Comparison of ENCODE assay signal across 1 cellular context in genomic region chr1:158732524-158732923, GRCh38.
A peak's percentile ranks its signal among the peaks of the same experiment; 100 is the strongest.
TF ChIP-seq lines count a peak whose summit lies in the region.

No MANE protein-coding gene starts in this region.

TF ChIP-seq in K562, 482 proteins besides CTCF, POLR2A, EP300 and RAD21 (continued from another document and continues in another):
- TF ChIP-seq, protein P1, sequence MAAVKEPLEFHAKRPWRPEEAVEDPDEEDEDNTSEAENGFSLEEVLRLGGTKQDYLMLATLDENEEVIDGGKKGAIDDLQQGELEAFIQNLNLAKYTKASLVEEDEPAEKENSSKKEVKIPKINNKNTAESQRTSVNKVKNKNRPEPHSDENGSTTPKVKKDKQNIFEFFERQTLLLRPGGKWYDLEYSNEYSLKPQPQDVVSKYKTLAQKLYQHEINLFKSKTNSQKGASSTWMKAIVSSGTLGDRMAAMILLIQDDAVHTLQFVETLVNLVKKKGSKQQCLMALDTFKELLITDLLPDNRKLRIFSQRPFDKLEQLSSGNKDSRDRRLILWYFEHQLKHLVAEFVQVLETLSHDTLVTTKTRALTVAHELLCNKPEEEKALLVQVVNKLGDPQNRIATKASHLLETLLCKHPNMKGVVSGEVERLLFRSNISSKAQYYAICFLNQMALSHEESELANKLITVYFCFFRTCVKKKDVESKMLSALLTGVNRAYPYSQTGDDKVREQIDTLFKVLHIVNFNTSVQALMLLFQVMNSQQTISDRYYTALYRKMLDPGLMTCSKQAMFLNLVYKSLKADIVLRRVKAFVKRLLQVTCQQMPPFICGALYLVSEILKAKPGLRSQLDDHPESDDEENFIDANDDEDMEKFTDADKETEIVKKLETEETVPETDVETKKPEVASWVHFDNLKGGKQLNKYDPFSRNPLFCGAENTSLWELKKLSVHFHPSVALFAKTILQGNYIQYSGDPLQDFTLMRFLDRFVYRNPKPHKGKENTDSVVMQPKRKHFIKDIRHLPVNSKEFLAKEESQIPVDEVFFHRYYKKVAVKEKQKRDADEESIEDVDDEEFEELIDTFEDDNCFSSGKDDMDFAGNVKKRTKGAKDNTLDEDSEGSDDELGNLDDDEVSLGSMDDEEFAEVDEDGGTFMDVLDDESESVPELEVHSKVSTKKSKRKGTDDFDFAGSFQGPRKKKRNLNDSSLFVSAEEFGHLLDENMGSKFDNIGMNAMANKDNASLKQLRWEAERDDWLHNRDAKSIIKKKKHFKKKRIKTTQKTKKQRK (IDR thresholded peaks at IDR 0.05; ENCODE audit: borderline replicate concordance, low read depth, low read length): no peak
- no peak for TF ChIP-seq ZNF551 (CRISPR knock-in tag; IDR thresholded peaks at IDR 0.05)
- TF ChIP-seq, protein P2, sequence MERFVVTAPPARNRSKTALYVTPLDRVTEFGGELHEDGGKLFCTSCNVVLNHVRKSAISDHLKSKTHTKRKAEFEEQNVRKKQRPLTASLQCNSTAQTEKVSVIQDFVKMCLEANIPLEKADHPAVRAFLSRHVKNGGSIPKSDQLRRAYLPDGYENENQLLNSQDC (CRISPR knock-in tag; IDR thresholded peaks at IDR 0.05): no peak
- no peak for TF ChIP-seq ZFP30 (CRISPR knock-in tag; IDR thresholded peaks at IDR 0.05; ENCODE audit: borderline replicate concordance)
- TF ChIP-seq SMARCC2 (IDR thresholded peaks at IDR 0.05; ENCODE audit: low read depth): peak; percentile 62; the same call in 1 of the 2 replicates
- TF ChIP-seq, protein P3, sequence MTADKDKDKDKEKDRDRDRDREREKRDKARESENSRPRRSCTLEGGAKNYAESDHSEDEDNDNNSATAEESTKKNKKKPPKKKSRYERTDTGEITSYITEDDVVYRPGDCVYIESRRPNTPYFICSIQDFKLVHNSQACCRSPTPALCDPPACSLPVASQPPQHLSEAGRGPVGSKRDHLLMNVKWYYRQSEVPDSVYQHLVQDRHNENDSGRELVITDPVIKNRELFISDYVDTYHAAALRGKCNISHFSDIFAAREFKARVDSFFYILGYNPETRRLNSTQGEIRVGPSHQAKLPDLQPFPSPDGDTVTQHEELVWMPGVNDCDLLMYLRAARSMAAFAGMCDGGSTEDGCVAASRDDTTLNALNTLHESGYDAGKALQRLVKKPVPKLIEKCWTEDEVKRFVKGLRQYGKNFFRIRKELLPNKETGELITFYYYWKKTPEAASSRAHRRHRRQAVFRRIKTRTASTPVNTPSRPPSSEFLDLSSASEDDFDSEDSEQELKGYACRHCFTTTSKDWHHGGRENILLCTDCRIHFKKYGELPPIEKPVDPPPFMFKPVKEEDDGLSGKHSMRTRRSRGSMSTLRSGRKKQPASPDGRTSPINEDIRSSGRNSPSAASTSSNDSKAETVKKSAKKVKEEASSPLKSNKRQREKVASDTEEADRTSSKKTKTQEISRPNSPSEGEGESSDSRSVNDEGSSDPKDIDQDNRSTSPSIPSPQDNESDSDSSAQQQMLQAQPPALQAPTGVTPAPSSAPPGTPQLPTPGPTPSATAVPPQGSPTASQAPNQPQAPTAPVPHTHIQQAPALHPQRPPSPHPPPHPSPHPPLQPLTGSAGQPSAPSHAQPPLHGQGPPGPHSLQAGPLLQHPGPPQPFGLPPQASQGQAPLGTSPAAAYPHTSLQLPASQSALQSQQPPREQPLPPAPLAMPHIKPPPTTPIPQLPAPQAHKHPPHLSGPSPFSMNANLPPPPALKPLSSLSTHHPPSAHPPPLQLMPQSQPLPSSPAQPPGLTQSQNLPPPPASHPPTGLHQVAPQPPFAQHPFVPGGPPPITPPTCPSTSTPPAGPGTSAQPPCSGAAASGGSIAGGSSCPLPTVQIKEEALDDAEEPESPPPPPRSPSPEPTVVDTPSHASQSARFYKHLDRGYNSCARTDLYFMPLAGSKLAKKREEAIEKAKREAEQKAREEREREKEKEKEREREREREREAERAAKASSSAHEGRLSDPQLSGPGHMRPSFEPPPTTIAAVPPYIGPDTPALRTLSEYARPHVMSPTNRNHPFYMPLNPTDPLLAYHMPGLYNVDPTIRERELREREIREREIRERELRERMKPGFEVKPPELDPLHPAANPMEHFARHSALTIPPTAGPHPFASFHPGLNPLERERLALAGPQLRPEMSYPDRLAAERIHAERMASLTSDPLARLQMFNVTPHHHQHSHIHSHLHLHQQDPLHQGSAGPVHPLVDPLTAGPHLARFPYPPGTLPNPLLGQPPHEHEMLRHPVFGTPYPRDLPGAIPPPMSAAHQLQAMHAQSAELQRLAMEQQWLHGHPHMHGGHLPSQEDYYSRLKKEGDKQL (CRISPR knock-in tag; IDR thresholded peaks at IDR 0.05; ENCODE audit: borderline replicate concordance): no peak
- TF ChIP-seq RBM15 (IDR thresholded peaks at IDR 0.05; ENCODE audit: insufficient read depth, low read length): no peak
- TF ChIP-seq RBM22 (IDR thresholded peaks at IDR 0.05; ENCODE audit: low read depth, low read length, poor library complexity, severe bottlenecking): no peak
- TF ChIP-seq ELF1 (tag; IDR thresholded peaks at IDR 0.05): no peak
- TF ChIP-seq, protein P4, sequence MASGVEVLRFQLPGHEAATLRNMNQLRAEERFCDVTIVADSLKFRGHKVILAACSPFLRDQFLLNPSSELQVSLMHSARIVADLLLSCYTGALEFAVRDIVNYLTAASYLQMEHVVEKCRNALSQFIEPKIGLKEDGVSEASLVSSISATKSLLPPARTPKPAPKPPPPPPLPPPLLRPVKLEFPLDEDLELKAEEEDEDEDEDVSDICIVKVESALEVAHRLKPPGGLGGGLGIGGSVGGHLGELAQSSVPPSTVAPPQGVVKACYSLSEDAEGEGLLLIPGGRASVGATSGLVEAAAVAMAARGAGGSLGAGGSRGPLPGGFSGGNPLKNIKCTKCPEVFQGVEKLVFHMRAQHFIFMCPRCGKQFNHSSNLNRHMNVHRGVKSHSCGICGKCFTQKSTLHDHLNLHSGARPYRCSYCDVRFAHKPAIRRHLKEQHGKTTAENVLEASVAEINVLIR (CRISPR knock-in tag; IDR thresholded peaks at IDR 0.05): no peak
- no peak for TF ChIP-seq L3MBTL2 (IDR thresholded peaks at IDR 0.05)
- no peak for TF ChIP-seq CREBBP (IDR thresholded peaks at IDR 0.05; ENCODE audit: low read depth, low read length)
- TF ChIP-seq POLR2AphosphoS5 (IDR thresholded peaks at IDR 0.05; ENCODE audit: control insufficient read depth, insufficient read depth, low read depth, low read length): peak; percentile 47; the same call in 1 of the 2 replicates
- TF ChIP-seq ETV5 (CRISPR knock-in tag; IDR thresholded peaks at IDR 0.05; ENCODE audit: low read depth): no peak
- TF ChIP-seq, protein P5, sequence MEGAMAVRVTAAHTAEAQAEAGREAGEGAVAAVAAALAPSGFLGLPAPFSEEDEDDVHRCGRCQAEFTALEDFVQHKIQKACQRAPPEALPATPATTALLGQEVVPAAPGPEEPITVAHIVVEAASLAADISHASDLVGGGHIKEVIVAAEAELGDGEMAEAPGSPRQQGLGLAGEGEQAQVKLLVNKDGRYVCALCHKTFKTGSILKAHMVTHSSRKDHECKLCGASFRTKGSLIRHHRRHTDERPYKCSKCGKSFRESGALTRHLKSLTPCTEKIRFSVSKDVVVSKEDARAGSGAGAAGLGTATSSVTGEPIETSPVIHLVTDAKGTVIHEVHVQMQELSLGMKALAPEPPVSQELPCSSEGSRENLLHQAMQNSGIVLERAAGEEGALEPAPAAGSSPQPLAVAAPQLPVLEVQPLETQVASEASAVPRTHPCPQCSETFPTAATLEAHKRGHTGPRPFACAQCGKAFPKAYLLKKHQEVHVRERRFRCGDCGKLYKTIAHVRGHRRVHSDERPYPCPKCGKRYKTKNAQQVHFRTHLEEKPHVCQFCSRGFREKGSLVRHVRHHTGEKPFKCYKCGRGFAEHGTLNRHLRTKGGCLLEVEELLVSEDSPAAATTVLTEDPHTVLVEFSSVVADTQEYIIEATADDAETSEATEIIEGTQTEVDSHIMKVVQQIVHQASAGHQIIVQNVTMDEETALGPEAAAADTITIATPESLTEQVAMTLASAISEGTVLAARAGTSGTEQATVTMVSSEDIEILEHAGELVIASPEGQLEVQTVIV (CRISPR knock-in tag; IDR thresholded peaks at IDR 0.05; ENCODE audit: borderline replicate concordance): no peak
- TF ChIP-seq, protein P6, sequence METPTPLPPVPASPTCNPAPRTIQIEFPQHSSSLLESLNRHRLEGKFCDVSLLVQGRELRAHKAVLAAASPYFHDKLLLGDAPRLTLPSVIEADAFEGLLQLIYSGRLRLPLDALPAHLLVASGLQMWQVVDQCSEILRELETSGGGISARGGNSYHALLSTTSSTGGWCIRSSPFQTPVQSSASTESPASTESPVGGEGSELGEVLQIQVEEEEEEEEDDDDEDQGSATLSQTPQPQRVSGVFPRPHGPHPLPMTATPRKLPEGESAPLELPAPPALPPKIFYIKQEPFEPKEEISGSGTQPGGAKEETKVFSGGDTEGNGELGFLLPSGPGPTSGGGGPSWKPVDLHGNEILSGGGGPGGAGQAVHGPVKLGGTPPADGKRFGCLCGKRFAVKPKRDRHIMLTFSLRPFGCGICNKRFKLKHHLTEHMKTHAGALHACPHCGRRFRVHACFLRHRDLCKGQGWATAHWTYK (CRISPR knock-in tag; IDR thresholded peaks at IDR 0.05): no peak
- no peak for TF ChIP-seq MEF2A (IDR thresholded peaks at IDR 0.05; ENCODE audit: control insufficient read depth, low read depth, low read length)
- no peak for TF ChIP-seq RNF2 (IDR thresholded peaks at IDR 0.05)
- TF ChIP-seq, protein P7, sequence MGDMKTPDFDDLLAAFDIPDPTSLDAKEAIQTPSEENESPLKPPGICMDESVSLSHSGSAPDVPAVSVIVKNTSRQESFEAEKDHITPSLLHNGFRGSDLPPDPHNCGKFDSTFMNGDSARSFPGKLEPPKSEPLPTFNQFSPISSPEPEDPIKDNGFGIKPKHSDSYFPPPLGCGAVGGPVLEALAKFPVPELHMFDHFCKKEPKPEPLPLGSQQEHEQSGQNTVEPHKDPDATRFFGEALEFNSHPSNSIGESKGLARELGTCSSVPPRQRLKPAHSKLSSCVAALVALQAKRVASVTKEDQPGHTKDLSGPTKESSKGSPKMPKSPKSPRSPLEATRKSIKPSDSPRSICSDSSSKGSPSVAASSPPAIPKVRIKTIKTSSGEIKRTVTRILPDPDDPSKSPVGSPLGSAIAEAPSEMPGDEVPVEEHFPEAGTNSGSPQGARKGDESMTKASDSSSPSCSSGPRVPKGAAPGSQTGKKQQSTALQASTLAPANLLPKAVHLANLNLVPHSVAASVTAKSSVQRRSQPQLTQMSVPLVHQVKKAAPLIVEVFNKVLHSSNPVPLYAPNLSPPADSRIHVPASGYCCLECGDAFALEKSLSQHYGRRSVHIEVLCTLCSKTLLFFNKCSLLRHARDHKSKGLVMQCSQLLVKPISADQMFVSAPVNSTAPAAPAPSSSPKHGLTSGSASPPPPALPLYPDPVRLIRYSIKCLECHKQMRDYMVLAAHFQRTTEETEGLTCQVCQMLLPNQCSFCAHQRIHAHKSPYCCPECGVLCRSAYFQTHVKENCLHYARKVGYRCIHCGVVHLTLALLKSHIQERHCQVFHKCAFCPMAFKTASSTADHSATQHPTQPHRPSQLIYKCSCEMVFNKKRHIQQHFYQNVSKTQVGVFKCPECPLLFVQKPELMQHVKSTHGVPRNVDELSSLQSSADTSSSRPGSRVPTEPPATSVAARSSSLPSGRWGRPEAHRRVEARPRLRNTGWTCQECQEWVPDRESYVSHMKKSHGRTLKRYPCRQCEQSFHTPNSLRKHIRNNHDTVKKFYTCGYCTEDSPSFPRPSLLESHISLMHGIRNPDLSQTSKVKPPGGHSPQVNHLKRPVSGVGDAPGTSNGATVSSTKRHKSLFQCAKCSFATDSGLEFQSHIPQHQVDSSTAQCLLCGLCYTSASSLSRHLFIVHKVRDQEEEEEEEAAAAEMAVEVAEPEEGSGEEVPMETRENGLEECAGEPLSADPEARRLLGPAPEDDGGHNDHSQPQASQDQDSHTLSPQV (IDR thresholded peaks at IDR 0.05): no peak
- no peak for TF ChIP-seq FOXA1 (IDR thresholded peaks at IDR 0.05; ENCODE audit: borderline replicate concordance)
- TF ChIP-seq SFPQ (IDR thresholded peaks at IDR 0.05; ENCODE audit: low read depth, low read length): no peak
- TF ChIP-seq ZMIZ1 (IDR thresholded peaks at IDR 0.05; ENCODE audit: low read depth in 2 of 2, low read length in 2 of 2): no peak
- TF ChIP-seq CTBP1 (IDR thresholded peaks at IDR 0.05; ENCODE audit: borderline replicate concordance): peak; percentile 86
- no peak for TF ChIP-seq ZBTB17 (CRISPR knock-in tag; IDR thresholded peaks at IDR 0.05)
- no peak for TF ChIP-seq MAFK (IDR thresholded peaks at IDR 0.05; ENCODE audit: low read length)
- TF ChIP-seq SAFB2 (IDR thresholded peaks at IDR 0.05; ENCODE audit: borderline replicate concordance, low read depth, low read length, severe bottlenecking): no peak
- TF ChIP-seq CHCHD3 (CRISPR knock-in tag; IDR thresholded peaks at IDR 0.05): no peak
